Comparison of ENCODE assay signal across 10 cellular contexts in the genomic region with DNA sequence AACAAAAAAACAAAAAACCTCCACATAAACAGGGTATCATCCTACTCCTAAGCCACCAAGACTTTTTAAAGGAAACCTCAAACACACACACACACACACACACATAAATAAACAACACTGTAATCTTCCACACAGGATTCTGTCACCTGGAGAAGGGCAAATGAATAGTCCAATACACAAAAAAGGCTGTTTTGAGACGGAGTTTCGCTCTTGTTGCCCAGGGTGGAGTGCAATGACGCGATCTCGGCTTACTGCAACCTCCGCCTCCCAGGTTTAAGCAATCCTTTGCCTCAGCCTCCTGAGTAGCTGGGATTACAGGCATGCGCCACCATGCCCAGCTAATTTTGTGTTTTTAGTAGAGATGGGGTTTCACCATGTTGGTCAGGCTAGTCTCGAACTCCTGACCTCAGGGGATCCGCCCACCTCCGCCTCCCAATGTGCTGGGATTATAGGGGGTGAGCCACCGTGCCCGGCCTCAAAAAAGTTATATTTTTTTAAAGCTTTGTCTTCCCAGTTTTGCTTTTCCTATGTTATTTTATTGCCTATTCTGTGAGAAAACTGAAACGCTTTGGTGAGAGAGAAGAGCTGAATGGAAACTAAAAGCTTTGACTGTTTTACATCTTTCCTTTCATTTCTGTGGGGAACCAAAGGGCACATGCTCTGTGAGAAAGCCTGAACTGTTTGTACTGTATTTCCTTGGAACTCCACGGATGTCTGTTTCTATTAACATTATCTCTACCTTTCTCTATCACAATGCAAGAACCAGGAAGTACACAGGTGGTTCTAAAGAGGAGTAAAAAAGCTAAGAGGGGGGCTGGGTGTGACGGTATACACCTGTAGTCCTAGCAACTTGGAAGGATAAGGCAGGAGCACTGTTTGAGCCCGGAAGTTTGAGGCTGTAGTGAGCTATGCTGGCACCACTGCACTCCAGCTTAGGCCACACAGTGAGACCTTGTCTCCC. TPM values are rescaled to one million over a fixed set of nuclear protein-coding genes. Genes with fewer than 3 reads are reported as not detected.
DNase-seq lines count a peak whose midpoint lies in the region; ATAC-seq and TF ChIP-seq lines count a peak whose summit lies in the region.
"Had no signal": no experiment of that assay in that cellular context is flagged by ENCODE, and none has a peak within 500 bp of the region (broad histone marks: within the 10 kb centered on the region; RNA-seq: fewer than 3 reads in every experiment).

No MANE protein-coding gene starts in this region.

- TF ChIP-seq CTCF in gastrocnemius medialis (IDR thresholded peaks at IDR 0.05 in 4 of 5, conservative IDR thresholded peaks at IDR 0.05 in 1 of 5), result no peak
- TF ChIP-seq CTCF in GM10266 (IDR thresholded peaks at IDR 0.05; ENCODE audit: control insufficient read depth, insufficient read depth, low read depth, missing control alignments), result no peak

- 84% methylated on average over 16 of the region's 16 CpGs for WGBS in HUES64

- ATAC-seq in gastrocnemius medialis (no peak), GM18517 (IDR thresholded peaks at IDR 0.05; ENCODE audit: unreplicated experiment) (no peak)

- H3K4me3 ChIP-seq in HUES64 (ENCODE audit: low read length), result no peak overlapping the region
- no peak overlapping the region for H3K4me3 ChIP-seq in gastrocnemius medialis
- H3K4me3 ChIP-seq: heart left ventricle had no signal

- H3K27ac ChIP-seq in HUES64 (ENCODE audit: low read depth, low read length), result peak overlapping the region; percentile 31; the same call in 1 of the 2 replicates
- H3K27ac ChIP-seq in gastrocnemius medialis, result peak overlapping the region; percentile 72 to 94 (median 88)

- peak overlapping the region; percentile 13 for H3K4me3 Mint-ChIP-seq in dendritic cell treated with granulocyte-macrophage colony-stimulating factor and Interleukin-4, amounts not matched to agents 40 ng/mL and 50 ng/mL, for 4 days

- intact Hi-C loops in dendritic cell treated with granulocyte-macrophage colony-stimulating factor and Interleukin-4, amounts not matched to agents 40 ng/mL and 50 ng/mL, for 4 days (cut with micrococcal nuclease), result no loop called here
- intact Hi-C loops in gastrocnemius medialis (cut with DNase I; ENCODE audit: low total_unique reads), result no loop called here

- peak; percentile 22 for DNase-seq in DMS53 (lab: John Stamatoyannopoulos, UW)
- DNase-seq in DMS53 treated with DMSO at 0.1 percent for 48 hours (lab: John Stamatoyannopoulos, UW; ENCODE audit: unreplicated experiment), result no peak
- no peak for DNase-seq in gastrocnemius medialis
- no peak for DNase-seq in GM10266 (ENCODE audit: extremely low spot score)
- DNase-seq in HCEC 1CT, result no peak
- DNase-seq: heart left ventricle; stimulated activated CD4-positive, alpha-beta T cell treated with anti-CD3 and anti-CD28 coated beads, Interleukin-2, amount 100 ng/mL, for 48 hours had no signal

- no peak overlapping the region for H3K9ac ChIP-seq in HUES64 (ENCODE audit: low read depth, low read length)

- peaks cover 31% of the 10 kb centered on the region for H3K36me3 Mint-ChIP-seq in dendritic cell treated with granulocyte-macrophage colony-stimulating factor and Interleukin-4, amounts not matched to agents 40 ng/mL and 50 ng/mL, for 4 days (ENCODE audit: low read depth)

- in situ Hi-C loops in gastrocnemius medialis (cut with MboI; ENCODE audit: low sequenced_read_pairs in 4 of 4), result no loop called here

- H3K36me3 ChIP-seq in HUES64 (ENCODE audit: insufficient read depth, low read length), result 0 out of 2 replicates have a peak, but pooled peaks cover 3% of the 10 kb centered on the region
- H3K36me3 ChIP-seq in gastrocnemius medialis, result no peaks in the 10 kb centered on the region
- H3K36me3 ChIP-seq: heart left ventricle had no signal

- peaks cover 41% of the 10 kb centered on the region for H3K4me1 ChIP-seq in HUES64 (ENCODE audit: insufficient read depth, low read length)
- peaks cover 68 to 88% of the 10 kb centered on the region in 2 donors for H3K4me1 ChIP-seq in gastrocnemius medialis

- H3K9me3 ChIP-seq in HUES64 (ENCODE audit: insufficient read depth, low read depth, low read length) (no peaks in the 10 kb centered on the region), gastrocnemius medialis (no peaks in the 10 kb centered on the region)
- H3K9me3 ChIP-seq: heart left ventricle had no signal

- H3K27ac Mint-ChIP-seq in dendritic cell treated with granulocyte-macrophage colony-stimulating factor and Interleukin-4, amounts not matched to agents 40 ng/mL and 50 ng/mL, for 4 days, result peak overlapping the region; percentile 78

- H3K27me3 ChIP-seq in HUES64 (ENCODE audit: insufficient read depth, low read length) (no peaks in the 10 kb centered on the region), gastrocnemius medialis (no peaks in the 10 kb centered on the region)
- H3K27me3 ChIP-seq: heart left ventricle had no signal

- H3K9me3 Mint-ChIP-seq in dendritic cell treated with granulocyte-macrophage colony-stimulating factor and Interleukin-4, amounts not matched to agents 40 ng/mL and 50 ng/mL, for 4 days, result no peaks in the 10 kb centered on the region

- no peaks in the 10 kb centered on the region for H3K27me3 Mint-ChIP-seq in dendritic cell treated with granulocyte-macrophage colony-stimulating factor and Interleukin-4, amounts not matched to agents 40 ng/mL and 50 ng/mL, for 4 days

- no peak for TF ChIP-seq POLR2A in gastrocnemius medialis (IDR thresholded peaks at IDR 0.05)

- H3K4me1 Mint-ChIP-seq in dendritic cell treated with granulocyte-macrophage colony-stimulating factor and Interleukin-4, amounts not matched to agents 40 ng/mL and 50 ng/mL, for 4 days (ENCODE audit: low read depth), result peaks cover 81% of the 10 kb centered on the region

RNA-seq across cellular contexts. Expression of gene CELF1, which starts 44.1 kb away (rescaled TPM):
- 83.2 TPM for polyA plus RNA-seq in HUES64 (2013, experiment 1 of 2)
- 73.5 TPM for polyA plus RNA-seq in HUES64 (2013, experiment 2 of 2)
- 100 to 1,000 TPM; 106 to 185 (median 136) TPM for total RNA-seq in gastrocnemius medialis

RNA-seq across cellular contexts. Expression of gene PTPMT1, which starts 56.5 kb away (rescaled TPM):
- 42.3 TPM for polyA plus RNA-seq in HUES64 (2013, experiment 1 of 2)
- polyA plus RNA-seq in HUES64 (2013, experiment 2 of 2), result 45.5 TPM
- total RNA-seq in gastrocnemius medialis, result 10 to 100 TPM; 58.2 to 87.9 (median 79.8) TPM

RNA-seq across cellular contexts. Expression of gene RAPSN, which starts 59.9 kb away (rescaled TPM):
- polyA plus RNA-seq in HUES64 (2013, experiment 1 of 2), result not detected
- polyA plus RNA-seq in HUES64 (2013, experiment 2 of 2), result not detected
- total RNA-seq in gastrocnemius medialis, result 10 to 100 TPM; 48.9 to 68.6 (median 59.4) TPM
